ENCODE assay signal across 18 cellular contexts in the genomic region with DNA sequence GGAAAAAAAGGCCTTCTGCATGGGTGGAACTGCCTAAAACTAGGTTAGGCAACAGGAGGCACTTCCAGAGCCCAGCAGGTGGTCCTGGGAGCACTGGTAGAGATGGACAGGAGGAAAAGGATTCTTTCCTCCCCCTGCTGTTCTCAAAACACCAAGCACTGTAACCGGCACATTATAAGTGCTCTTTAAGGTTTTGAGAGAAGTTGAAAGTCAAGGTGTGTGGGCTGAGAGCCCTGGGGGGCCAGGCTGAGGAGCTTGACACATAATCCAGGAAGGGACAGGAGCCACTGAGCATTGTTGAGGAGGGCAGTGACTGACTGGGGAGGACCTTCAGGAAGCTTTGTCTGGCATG.
"Had no signal": no experiment of that assay in that cellular context is flagged by ENCODE, and none has a peak within 500 bp of the region (broad histone marks: within the 10 kb centered on the region; RNA-seq: fewer than 3 reads in every experiment).

No MANE protein-coding gene starts in this region.

- H3K27ac ChIP-seq: colonic mucosa, esophagus muscularis mucosa, left ventricle myocardium inferior, sigmoid colon, spleen, stomach, testis had no signal

- H3K9me3 Mint-ChIP-seq: activated CD4-positive, alpha-beta memory T cell treated with anti-CD3 and anti-CD28 coated beads for 36 hours; activated naive CD4-positive, alpha-beta T cell treated with anti-CD3 and anti-CD28 coated beads, Interleukin-2, amount 50 U/mL, for 72 hours; activated T-cell treated with anti-CD3 and anti-CD28 coated beads, Interleukin-2, amount 50 U/mL, for 4 hours; natural killer cell treated with Interleukin-12 subunit alpha and Interleukin-12 subunit beta and Interleukin-15 and Interleukin-18, amount 100 ng/mL, for 72 hours had no signal

- H3K27me3 ChIP-seq: colonic mucosa, esophagus muscularis mucosa, sigmoid colon, spleen, stomach, testis had no signal

- H3K4me3 Mint-ChIP-seq: activated CD4-positive, alpha-beta memory T cell treated with anti-CD3 and anti-CD28 coated beads for 36 hours; activated T-cell treated with anti-CD3 and anti-CD28 coated beads, Interleukin-2, amount 50 U/mL, for 4 hours; natural killer cell treated with Interleukin-12 subunit alpha and Interleukin-12 subunit beta and Interleukin-15 and Interleukin-18, amount 100 ng/mL, for 72 hours had no signal

- H3K4me3 ChIP-seq: colonic mucosa, esophagus muscularis mucosa, left ventricle myocardium inferior, sigmoid colon, spleen, stomach, testis had no signal

- H3K27ac Mint-ChIP-seq: activated CD4-positive, alpha-beta memory T cell treated with anti-CD3 and anti-CD28 coated beads for 36 hours; activated naive CD4-positive, alpha-beta T cell treated with anti-CD3 and anti-CD28 coated beads, Interleukin-2, amount 50 U/mL, for 72 hours; natural killer cell treated with Interleukin-12 subunit alpha and Interleukin-12 subunit beta and Interleukin-15 and Interleukin-18, amount 100 ng/mL, for 72 hours had no signal

- H3K4me1 ChIP-seq: colonic mucosa, esophagus muscularis mucosa, left ventricle myocardium inferior, testis had no signal

- H3K9me3 ChIP-seq: colonic mucosa, sigmoid colon, testis had no signal

- DNase-seq: activated CD4-positive, alpha-beta memory T cell treated with anti-CD3 and anti-CD28 coated beads for 36 hours; activated gamma-delta T cell; activated T-cell treated with anti-CD3 and anti-CD28 coated beads, Interleukin-2, amount 50 U/mL, for 4 hours; central memory CD4-positive, alpha-beta T cell; colonic mucosa; hypothalamus; kidney; left ventricle myocardium inferior; mesenchymal stem cell; sigmoid colon; spleen; stomach; T-helper 1 cell; T1000; testis had no signal

- H3K36me3 ChIP-seq: colonic mucosa, esophagus muscularis mucosa, left ventricle myocardium inferior, sigmoid colon, spleen, stomach had no signal

- H3K27me3 Mint-ChIP-seq: activated CD4-positive, alpha-beta memory T cell treated with anti-CD3 and anti-CD28 coated beads for 36 hours had no signal

- ATAC-seq: activated naive CD4-positive, alpha-beta T cell treated with anti-CD3 and anti-CD28 coated beads, Interleukin-2, amount 50 U/mL, for 72 hours; activated T-cell treated with anti-CD3 and anti-CD28 coated beads, Interleukin-2, amount 50 U/mL, for 4 hours; natural killer cell treated with Interleukin-12 subunit alpha and Interleukin-12 subunit beta and Interleukin-15 and Interleukin-18, amount 100 ng/mL, for 72 hours had no signal

- H3K36me3 Mint-ChIP-seq: activated CD4-positive, alpha-beta memory T cell treated with anti-CD3 and anti-CD28 coated beads for 36 hours; activated naive CD4-positive, alpha-beta T cell treated with anti-CD3 and anti-CD28 coated beads, Interleukin-2, amount 50 U/mL, for 72 hours; natural killer cell treated with Interleukin-12 subunit alpha and Interleukin-12 subunit beta and Interleukin-15 and Interleukin-18, amount 100 ng/mL, for 72 hours had no signal
